Comparison of ENCODE assay signal across 9 cellular contexts in genomic region chr17:28515518-28515917, GRCh38. TPM values are rescaled to one million over a fixed set of nuclear protein-coding genes. Genes with fewer than 3 reads are reported as not detected.
"Had no signal": no experiment of that assay in that cellular context is flagged by ENCODE, and none has a peak within 500 bp of the region (broad histone marks: within the 10 kb centered on the region; RNA-seq: fewer than 3 reads in every experiment).

No MANE protein-coding gene starts in this region.

- H3K27ac Mint-ChIP-seq: IgD-negative memory B cell had no signal

- H3K36me3 Mint-ChIP-seq: IgD-negative memory B cell had no signal

- DNase-seq: IMR-90, KBM-7, KG1 had no signal

- ATAC-seq: HepG2, K562 had no signal

- H3K4me3 Mint-ChIP-seq: IgD-negative memory B cell had no signal

- H3K27ac ChIP-seq: HL-60 had no signal

- H3K4me3 ChIP-seq: K562 had no signal

RNA-seq across cellular contexts. Expression of gene FOXN1, which starts 9.4 kb away (rescaled TPM):
- total RNA-seq: HepG2, HT-29, HT1080, IMR-90, K562 had no signal

RNA-seq across cellular contexts. Expression of gene SLC13A2, which starts 42.1 kb away (rescaled TPM):
- total RNA-seq: HepG2, HT-29, HT1080, IMR-90 had no signal
